23 cellular contexts compared by ENCODE assay signal in the genomic region with DNA sequence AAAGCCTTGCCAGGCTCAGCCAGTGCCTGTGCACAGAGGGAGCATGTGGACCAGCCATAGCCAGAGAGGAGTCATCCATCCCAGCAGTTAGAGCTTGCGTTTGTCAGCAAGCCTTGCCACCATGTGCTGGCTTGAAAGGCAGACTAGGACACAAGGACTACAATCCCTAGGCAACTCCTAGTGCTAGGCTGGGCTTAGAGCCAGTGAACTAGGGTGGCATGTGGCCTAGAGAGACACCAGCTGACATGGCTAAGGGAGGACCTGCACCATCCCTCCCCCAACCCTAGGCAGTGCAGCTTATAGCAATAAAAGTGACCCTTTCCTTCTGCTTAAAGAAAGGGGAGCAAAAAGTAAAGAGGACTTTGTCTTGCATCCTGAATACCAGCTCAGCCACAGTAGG. TPM values are rescaled to one million over a fixed set of nuclear protein-coding genes. Genes with fewer than 3 reads are reported as not detected.
DNase-seq lines count a peak whose midpoint lies in the region; ATAC-seq and TF ChIP-seq lines count a peak whose summit lies in the region.
"Had no signal": no experiment of that assay in that cellular context is flagged by ENCODE, and none has a peak within 500 bp of the region (broad histone marks: within the 10 kb centered on the region; RNA-seq: fewer than 3 reads in every experiment).

No MANE protein-coding gene starts in this region.

- intact Hi-C loops in heart right ventricle (cut with DNase I), result no loop called here
- intact Hi-C loops in thyroid gland (cut with DNase I), result no loop called here

- H3K4me1 ChIP-seq in heart right ventricle (peaks cover 0 to 2% (median 0%) of the 10 kb centered on the region in 9 donors), thyroid gland (no peaks in the 10 kb centered on the region)

- DNase-seq in DMS 273 (lab: John Stamatoyannopoulos, UW; ENCODE audit: unreplicated experiment), result peak; percentile 22
- DNase-seq in DMS 273 treated with DMSO at 0.1 percent for 48 hours (lab: John Stamatoyannopoulos, UW), result no peak
- peak; percentile 30 to 70 for DNase-seq in heart right ventricle
- peak; percentile 53 for DNase-seq in midbrain (lab: John Stamatoyannopoulos, UW)
- DNase-seq in thyroid gland, result peak; percentile 9 to 14
- no peak for DNase-seq in retina
- DNase-seq in NCI-H226, result no peak
- DNase-seq in GDM1 (lab: John Stamatoyannopoulos, UW), result no peak
- DNase-seq: CD8-positive, alpha-beta T cell; DMS79 treated with DMSO at 0.1 percent for 48 hours; KBM-7; MV-4-11; NCI-H1417; NCI-H2029; NCI-H2171 treated with DMSO at 0.1 percent for 48 hours; NCI-H510A; NCI-H82; SHP77 had no signal

- 64 to 71% methylated on average over 1 of the region's 1 CpG for WGBS in heart right ventricle, 2 donors
- WGBS in thyroid gland, 2 donors, result 82 to 100% methylated on average over 1 of the region's 1 CpG

- H3K27me3 ChIP-seq in heart right ventricle (no peaks in the 10 kb centered on the region), thyroid gland (no peaks in the 10 kb centered on the region)

- H3K9me3 ChIP-seq in heart right ventricle (peaks cover 0 to 34% (median 5%) of the 10 kb centered on the region in 11 donors), thyroid gland (no peaks in the 10 kb centered on the region)

- H3K27ac ChIP-seq in heart right ventricle (peak overlapping the region in 1 of 10 donors; percentile 9), thyroid gland (no peak overlapping the region)
- H3K27ac ChIP-seq: 22Rv1 had no signal

- no peak for TF ChIP-seq CTCF in heart right ventricle (IDR thresholded peaks at IDR 0.05)
- TF ChIP-seq CTCF in thyroid gland (IDR thresholded peaks at IDR 0.05), result no peak

- peak; percentile 90 to 99 (median 96) for ATAC-seq in heart right ventricle
- ATAC-seq: CD8-positive, alpha-beta T cell; GM12878; GM23338; HCT116; Panc1 had no signal

- TF ChIP-seq POLR2A in thyroid gland (IDR thresholded peaks at IDR 0.05), result no peak

- H3K36me3 ChIP-seq in heart right ventricle, result no peaks in the 10 kb centered on the region
- no peaks in the 10 kb centered on the region for H3K36me3 ChIP-seq in thyroid gland

- H3K4me3 ChIP-seq in heart right ventricle (no peak overlapping the region), thyroid gland (replicated peaks in 1 of 3) (no peak overlapping the region)
- H3K4me3 ChIP-seq: GM12878, GM23338 had no signal

RNA-seq across cellular contexts. Expression of gene UXS1, which starts 38.5 kb away (rescaled TPM):
- total RNA-seq in heart right ventricle, result 10 to 100 TPM; 22.0 to 35.0 (median 25.9) TPM
- polyA plus RNA-seq in heart right ventricle, result 10 to 100 TPM in 1 of 2 donors, 1 to 10 TPM in 1; 7.1 to 19.9 TPM
- 10 to 100 TPM; 32.2 to 94.2 (median 36.0) TPM for total RNA-seq in thyroid gland

Comparison
In these comparisons a context has a peak if more than half of its experiments do, and no peak if none do; other contexts are left out.
1. DNase-seq: peak in DMS 273 (single experiment), heart right ventricle (2 of 2), midbrain (single experiment) and thyroid gland (2 of 2); none in DMS 273 treated with DMSO at 0.1 percent for 48 hours (single experiment), retina (single experiment), NCI-H226 (single experiment) and GDM1 (single experiment).